ENCODE assay signal across 1 cellular context in the genomic region with DNA sequence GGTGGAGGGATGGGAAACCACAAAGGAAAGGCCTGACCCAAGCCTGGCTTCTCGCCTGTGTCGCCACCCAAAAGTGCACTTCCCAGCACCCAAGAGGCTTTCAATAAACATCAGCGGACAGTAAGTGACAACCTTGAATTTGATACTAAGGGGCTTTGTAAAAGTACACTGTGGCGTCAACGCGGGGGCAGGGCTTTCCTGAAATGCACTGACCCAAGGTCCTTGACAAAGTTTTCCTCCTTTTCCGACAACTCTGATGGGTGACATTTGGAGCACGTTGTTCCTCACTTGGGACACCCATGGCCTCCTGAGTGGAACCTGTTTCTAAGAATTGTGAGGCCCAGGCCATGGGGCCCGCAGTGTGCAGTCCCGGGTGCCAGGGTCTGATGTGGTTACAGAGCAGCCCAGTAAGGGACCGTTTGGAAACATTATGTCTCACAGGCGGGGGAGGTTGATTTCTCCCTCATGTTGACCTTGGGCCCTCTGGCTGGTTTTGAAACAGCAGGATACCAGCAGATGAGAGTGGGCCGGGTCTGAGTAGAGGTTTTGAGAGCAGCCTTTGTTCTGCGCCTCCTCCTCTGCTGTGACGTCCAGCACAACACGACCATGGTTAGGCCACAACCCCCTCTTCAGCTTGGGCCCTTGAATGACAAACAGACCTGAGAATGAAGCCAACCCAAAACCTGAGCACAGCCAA.
TF ChIP-seq lines count a peak whose summit lies in the region.

No MANE protein-coding gene starts in this region.

TF ChIP-seq in HepG2, 621 proteins besides CTCF, POLR2A, EP300 and RAD21 (continued from another document and continues in another):
- TF ChIP-seq NFE2L2 (IDR thresholded peaks at IDR 0.05; ENCODE audit: low read length) (no peak), RBFOX2 (IDR thresholded peaks at IDR 0.05; ENCODE audit: low read depth, low read length) (peak; percentile 60; the same call in 1 of the 2 replicates), HOXA9 (CRISPR knock-in tag; IDR thresholded peaks at IDR 0.05; ENCODE audit: borderline replicate concordance) (no peak), ZFAT (CRISPR knock-in tag; conservative IDR thresholded peaks at IDR 0.05) (no peak), SOX5 (CRISPR knock-in tag; IDR thresholded peaks at IDR 0.05; ENCODE audit: borderline replicate concordance) (peak; percentile 53; the same call in 1 of the 2 replicates), RELA (CRISPR knock-in tag; IDR thresholded peaks at IDR 0.05) (no peak), ZNF768 (CRISPR knock-in tag; IDR thresholded peaks at IDR 0.05) (0 out of 2 replicates have a peak, but pooled peaks have one; percentile 14), FOXJ3 (CRISPR knock-in tag; IDR thresholded peaks at IDR 0.05; ENCODE audit: borderline replicate concordance) (0 out of 2 replicates have a peak, but pooled peaks have one; percentile 46), PRMT3 (CRISPR knock-in tag; IDR thresholded peaks at IDR 0.05; ENCODE audit: borderline replicate concordance, low read depth) (no peak), ARNT (IDR thresholded peaks at IDR 0.05) (no peak), ZNF207 (IDR thresholded peaks at IDR 0.05; ENCODE audit: borderline replicate concordance) (no peak), SALL1 (CRISPR knock-in tag; IDR thresholded peaks at IDR 0.05) (peak; percentile 92), CBX1 (IDR thresholded peaks at IDR 0.05; ENCODE audit: low read depth) (peak; percentile 35), PPARG (CRISPR knock-in tag; conservative IDR thresholded peaks at IDR 0.05) (0 out of 2 replicates have a peak, but pooled peaks have one; percentile 24), ZNF282 (IDR thresholded peaks at IDR 0.05; ENCODE audit: partially characterized antibody) (no peak), MAFG (CRISPR knock-in tag; IDR thresholded peaks at IDR 0.05) (no peak), GTF3A (CRISPR knock-in tag; conservative IDR thresholded peaks at IDR 0.05) (no peak), MAFK (conservative IDR thresholded peaks at IDR 0.05 in 1 of 2, IDR thresholded peaks at IDR 0.05 in 1 of 2; ENCODE audit: low read length in 2 of 2) (no peak), ZNF460 (CRISPR knock-in tag; IDR thresholded peaks at IDR 0.05; ENCODE audit: borderline replicate concordance) (no peak), ZMYM3 (CRISPR knock-in tag; IDR thresholded peaks at IDR 0.05) (peak; percentile 41; the same call in 1 of the 2 replicates), ZNF484 (CRISPR knock-in tag; IDR thresholded peaks at IDR 0.05; ENCODE audit: borderline replicate concordance, low read depth) (no peak), HMGA1 (CRISPR knock-in tag; conservative IDR thresholded peaks at IDR 0.05) (no peak), THAP11 (CRISPR knock-in tag; IDR thresholded peaks at IDR 0.05) (0 out of 2 replicates have a peak, but pooled peaks have one; percentile 41)
- TF ChIP-seq, protein P1, sequence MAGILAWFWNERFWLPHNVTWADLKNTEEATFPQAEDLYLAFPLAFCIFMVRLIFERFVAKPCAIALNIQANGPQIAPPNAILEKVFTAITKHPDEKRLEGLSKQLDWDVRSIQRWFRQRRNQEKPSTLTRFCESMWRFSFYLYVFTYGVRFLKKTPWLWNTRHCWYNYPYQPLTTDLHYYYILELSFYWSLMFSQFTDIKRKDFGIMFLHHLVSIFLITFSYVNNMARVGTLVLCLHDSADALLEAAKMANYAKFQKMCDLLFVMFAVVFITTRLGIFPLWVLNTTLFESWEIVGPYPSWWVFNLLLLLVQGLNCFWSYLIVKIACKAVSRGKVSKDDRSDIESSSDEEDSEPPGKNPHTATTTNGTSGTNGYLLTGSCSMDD (CRISPR knock-in tag; IDR thresholded peaks at IDR 0.05), result no peak
- TF ChIP-seq, protein P2, sequence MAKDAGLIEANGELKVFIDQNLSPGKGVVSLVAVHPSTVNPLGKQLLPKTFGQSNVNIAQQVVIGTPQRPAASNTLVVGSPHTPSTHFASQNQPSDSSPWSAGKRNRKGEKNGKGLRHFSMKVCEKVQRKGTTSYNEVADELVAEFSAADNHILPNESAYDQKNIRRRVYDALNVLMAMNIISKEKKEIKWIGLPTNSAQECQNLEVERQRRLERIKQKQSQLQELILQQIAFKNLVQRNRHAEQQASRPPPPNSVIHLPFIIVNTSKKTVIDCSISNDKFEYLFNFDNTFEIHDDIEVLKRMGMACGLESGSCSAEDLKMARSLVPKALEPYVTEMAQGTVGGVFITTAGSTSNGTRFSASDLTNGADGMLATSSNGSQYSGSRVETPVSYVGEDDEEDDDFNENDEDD (CRISPR knock-in tag; IDR thresholded peaks at IDR 0.05; ENCODE audit: borderline replicate concordance), result peak; percentile 26; the same call in 1 of the 2 replicates
- TF ChIP-seq, protein P3, sequence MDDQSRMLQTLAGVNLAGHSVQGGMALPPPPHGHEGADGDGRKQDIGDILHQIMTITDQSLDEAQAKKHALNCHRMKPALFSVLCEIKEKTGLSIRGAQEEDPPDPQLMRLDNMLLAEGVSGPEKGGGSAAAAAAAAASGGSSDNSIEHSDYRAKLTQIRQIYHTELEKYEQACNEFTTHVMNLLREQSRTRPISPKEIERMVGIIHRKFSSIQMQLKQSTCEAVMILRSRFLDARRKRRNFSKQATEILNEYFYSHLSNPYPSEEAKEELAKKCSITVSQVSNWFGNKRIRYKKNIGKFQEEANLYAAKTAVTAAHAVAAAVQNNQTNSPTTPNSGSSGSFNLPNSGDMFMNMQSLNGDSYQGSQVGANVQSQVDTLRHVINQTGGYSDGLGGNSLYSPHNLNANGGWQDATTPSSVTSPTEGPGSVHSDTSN (CRISPR knock-in tag; IDR thresholded peaks at IDR 0.05; ENCODE audit: borderline replicate concordance), result no peak
- TF ChIP-seq, protein P4, sequence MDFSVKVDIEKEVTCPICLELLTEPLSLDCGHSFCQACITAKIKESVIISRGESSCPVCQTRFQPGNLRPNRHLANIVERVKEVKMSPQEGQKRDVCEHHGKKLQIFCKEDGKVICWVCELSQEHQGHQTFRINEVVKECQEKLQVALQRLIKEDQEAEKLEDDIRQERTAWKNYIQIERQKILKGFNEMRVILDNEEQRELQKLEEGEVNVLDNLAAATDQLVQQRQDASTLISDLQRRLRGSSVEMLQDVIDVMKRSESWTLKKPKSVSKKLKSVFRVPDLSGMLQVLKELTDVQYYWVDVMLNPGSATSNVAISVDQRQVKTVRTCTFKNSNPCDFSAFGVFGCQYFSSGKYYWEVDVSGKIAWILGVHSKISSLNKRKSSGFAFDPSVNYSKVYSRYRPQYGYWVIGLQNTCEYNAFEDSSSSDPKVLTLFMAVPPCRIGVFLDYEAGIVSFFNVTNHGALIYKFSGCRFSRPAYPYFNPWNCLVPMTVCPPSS (IDR thresholded peaks at IDR 0.05), result no peak
- TF ChIP-seq, protein P5, sequence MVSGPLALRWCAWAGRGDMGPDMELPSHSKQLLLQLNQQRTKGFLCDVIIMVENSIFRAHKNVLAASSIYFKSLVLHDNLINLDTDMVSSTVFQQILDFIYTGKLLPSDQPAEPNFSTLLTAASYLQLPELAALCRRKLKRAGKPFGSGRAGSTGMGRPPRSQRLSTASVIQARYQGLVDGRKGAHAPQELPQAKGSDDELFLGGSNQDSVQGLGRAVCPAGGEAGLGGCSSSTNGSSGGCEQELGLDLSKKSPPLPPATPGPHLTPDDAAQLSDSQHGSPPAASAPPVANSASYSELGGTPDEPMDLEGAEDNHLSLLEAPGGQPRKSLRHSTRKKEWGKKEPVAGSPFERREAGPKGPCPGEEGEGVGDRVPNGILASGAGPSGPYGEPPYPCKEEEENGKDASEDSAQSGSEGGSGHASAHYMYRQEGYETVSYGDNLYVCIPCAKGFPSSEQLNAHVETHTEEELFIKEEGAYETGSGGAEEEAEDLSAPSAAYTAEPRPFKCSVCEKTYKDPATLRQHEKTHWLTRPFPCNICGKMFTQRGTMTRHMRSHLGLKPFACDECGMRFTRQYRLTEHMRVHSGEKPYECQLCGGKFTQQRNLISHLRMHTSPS (CRISPR knock-in tag; IDR thresholded peaks at IDR 0.05; ENCODE audit: low read depth), result no peak
- TF ChIP-seq, protein P6, sequence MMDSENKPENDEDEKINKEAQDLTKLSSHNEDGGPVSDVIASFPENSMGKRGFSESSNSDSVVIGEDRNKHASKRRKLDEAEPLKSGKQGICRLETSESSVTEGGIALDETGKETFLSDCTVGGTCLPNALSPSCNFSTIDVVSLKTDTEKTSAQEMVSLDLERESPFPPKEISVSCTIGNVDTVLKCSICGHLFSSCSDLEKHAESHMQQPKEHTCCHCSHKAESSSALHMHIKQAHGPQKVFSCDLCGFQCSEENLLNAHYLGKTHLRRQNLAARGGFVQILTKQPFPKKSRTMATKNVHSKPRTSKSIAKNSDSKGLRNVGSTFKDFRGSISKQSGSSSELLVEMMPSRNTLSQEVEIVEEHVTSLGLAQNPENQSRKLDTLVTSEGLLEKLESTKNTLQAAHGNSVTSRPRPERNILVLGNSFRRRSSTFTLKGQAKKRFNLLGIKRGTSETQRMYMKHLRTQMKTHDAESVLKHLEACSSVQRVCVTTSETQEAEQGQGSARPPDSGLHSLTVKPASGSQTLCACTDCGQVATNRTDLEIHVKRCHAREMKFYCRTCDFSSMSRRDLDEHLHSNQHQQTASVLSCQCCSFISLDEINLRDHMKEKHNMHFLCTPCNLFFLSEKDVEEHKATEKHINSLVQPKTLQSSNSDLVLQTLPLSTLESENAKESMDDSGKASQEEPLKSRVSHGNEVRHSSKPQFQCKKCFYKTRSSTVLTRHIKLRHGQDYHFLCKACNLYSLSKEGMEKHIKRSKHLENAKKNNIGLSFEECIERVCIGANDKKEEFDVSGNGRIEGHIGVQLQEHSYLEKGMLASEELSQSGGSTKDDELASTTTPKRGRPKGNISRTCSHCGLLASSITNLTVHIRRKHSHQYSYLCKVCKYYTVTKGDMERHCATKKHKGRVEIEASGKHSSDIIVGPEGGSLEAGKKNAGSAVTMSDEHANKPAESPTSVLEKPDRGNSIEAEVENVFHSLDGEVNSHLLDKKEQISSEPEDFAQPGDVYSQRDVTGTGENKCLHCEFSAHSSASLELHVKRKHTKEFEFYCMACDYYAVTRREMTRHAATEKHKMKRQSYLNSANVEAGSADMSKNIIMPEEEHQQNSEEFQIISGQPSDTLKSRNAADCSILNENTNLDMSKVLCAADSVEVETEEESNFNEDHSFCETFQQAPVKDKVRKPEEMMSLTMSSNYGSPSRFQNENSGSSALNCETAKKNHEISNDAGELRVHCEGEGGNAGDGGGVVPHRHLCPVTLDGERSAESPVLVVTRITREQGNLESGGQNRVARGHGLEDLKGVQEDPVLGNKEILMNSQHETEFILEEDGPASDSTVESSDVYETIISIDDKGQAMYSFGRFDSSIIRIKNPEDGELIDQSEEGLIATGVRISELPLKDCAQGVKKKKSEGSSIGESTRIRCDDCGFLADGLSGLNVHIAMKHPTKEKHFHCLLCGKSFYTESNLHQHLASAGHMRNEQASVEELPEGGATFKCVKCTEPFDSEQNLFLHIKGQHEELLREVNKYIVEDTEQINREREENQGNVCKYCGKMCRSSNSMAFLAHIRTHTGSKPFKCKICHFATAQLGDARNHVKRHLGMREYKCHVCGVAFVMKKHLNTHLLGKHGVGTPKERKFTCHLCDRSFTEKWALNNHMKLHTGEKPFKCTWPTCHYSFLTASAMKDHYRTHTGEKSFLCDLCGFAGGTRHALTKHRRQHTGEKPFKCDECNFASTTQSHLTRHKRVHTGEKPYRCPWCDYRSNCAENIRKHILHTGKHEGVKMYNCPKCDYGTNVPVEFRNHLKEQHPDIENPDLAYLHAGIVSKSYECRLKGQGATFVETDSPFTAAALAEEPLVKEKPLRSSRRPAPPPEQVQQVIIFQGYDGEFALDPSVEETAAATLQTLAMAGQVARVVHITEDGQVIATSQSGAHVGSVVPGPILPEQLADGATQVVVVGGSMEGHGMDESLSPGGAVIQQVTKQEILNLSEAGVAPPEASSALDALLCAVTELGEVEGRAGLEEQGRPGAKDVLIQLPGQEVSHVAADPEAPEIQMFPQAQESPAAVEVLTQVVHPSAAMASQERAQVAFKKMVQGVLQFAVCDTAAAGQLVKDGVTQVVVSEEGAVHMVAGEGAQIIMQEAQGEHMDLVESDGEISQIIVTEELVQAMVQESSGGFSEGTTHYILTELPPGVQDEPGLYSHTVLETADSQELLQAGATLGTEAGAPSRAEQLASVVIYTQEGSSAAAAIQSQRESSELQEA (CRISPR knock-in tag; IDR thresholded peaks at IDR 0.05; ENCODE audit: not compliant biosample characterization), result no peak
- TF ChIP-seq, protein P7, sequence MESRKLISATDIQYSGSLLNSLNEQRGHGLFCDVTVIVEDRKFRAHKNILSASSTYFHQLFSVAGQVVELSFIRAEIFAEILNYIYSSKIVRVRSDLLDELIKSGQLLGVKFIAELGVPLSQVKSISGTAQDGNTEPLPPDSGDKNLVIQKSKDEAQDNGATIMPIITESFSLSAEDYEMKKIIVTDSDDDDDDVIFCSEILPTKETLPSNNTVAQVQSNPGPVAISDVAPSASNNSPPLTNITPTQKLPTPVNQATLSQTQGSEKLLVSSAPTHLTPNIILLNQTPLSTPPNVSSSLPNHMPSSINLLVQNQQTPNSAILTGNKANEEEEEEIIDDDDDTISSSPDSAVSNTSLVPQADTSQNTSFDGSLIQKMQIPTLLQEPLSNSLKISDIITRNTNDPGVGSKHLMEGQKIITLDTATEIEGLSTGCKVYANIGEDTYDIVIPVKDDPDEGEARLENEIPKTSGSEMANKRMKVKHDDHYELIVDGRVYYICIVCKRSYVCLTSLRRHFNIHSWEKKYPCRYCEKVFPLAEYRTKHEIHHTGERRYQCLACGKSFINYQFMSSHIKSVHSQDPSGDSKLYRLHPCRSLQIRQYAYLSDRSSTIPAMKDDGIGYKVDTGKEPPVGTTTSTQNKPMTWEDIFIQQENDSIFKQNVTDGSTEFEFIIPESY (CRISPR knock-in tag; IDR thresholded peaks at IDR 0.05), result no peak
- TF ChIP-seq, protein P8, sequence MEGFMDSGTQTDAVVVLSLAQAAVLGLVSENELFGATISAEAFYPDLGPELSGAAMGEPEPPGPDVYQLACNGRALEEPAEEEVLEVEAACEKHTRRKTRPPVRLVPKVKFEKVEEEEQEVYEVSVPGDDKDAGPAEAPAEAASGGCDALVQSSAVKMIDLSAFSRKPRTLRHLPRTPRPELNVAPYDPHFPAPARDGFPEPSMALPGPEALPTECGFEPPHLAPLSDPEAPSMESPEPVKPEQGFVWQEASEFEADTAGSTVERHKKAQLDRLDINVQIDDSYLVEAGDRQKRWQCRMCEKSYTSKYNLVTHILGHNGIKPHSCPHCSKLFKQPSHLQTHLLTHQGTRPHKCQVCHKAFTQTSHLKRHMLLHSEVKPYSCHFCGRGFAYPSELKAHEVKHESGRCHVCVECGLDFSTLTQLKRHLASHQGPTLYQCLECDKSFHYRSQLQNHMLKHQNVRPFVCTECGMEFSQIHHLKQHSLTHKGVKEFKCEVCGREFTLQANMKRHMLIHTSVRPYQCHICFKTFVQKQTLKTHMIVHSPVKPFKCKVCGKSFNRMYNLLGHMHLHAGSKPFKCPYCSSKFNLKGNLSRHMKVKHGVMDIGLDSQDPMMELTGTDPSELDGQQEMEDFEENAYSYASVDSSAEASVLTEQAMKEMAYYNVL (CRISPR knock-in tag; IDR thresholded peaks at IDR 0.05; ENCODE audit: borderline replicate concordance), result peak; percentile 65; the same call in 1 of the 2 replicates
